9 cellular contexts compared by ENCODE assay signal in the genomic region with DNA sequence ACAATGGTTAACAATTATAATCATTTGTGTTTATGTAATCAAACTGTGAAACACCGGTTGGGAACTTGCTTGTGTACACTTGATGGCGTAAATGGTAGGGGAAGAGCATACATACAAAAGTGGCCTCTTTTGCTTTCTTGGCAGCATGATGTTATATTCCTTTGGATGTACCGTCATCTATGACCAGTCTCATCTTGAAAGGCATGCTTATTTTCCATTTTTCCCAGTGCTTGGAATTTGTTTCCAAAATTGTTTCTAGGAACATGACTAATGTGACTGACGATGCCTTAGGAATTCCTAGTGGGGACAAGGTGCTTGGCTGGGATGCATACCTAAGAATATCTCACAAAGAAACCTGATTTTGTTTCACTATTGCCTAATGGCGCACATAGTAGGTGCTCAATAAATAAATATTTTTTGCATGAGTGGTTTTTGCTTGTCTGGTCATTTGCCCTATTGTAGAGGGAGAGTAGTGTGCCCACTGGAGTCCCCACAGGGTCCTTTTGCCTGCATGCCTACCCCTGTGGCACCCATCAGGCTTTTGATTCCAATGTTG. TPM values are rescaled to one million over a fixed set of nuclear protein-coding genes. Genes with fewer than 3 reads are reported as not detected.
DNase-seq lines count a peak whose midpoint lies in the region; ATAC-seq and TF ChIP-seq lines count a peak whose summit lies in the region.
"Had no signal": no experiment of that assay in that cellular context is flagged by ENCODE, and none has a peak within 500 bp of the region (broad histone marks: within the 10 kb centered on the region; RNA-seq: fewer than 3 reads in every experiment).

No MANE protein-coding gene starts in this region.

- peaks cover 0 to 4% of the 10 kb centered on the region in 2 donors for H3K4me1 ChIP-seq in esophagus (ENCODE audit: control insufficient read depth in 2 of 2, insufficient read depth in 2 of 2, low read length in 1 of 2)
- peaks cover 16 to 20% of the 10 kb centered on the region in 2 donors for H3K4me1 ChIP-seq in gastrocnemius medialis

- no peak for TF ChIP-seq CTCF in gastrocnemius medialis (IDR thresholded peaks at IDR 0.05 in 4 of 5, conservative IDR thresholded peaks at IDR 0.05 in 1 of 5)

- DNase-seq in GM04503 (ENCODE audit: low read depth) (peak; percentile 55), SK-N-MC (ENCODE audit: low read depth, low spot score) (no peak), gastrocnemius medialis (no peak), pons (ENCODE audit: low spot score) (no peak)
- no peak for DNase-seq in effector CD4-positive, alpha-beta T cell
- DNase-seq: activated B cell treated with CpG ODN at 0.5 μM for 24 hours had no signal

- WGBS in esophagus, 2 donors = 63 to 74% methylated on average over 5 of the region's 5 CpGs

- H3K4me3 ChIP-seq in SK-N-MC = no peak overlapping the region
- no peak overlapping the region for H3K4me3 ChIP-seq in esophagus (ENCODE audit: low read depth in 1 of 2, low read length in 2 of 2)
- H3K4me3 ChIP-seq in gastrocnemius medialis = no peak overlapping the region

- no peak for TF ChIP-seq POLR2A in gastrocnemius medialis (IDR thresholded peaks at IDR 0.05)

- H3K27me3 ChIP-seq in esophagus (ENCODE audit: control insufficient read depth in 1 of 2, insufficient read depth in 2 of 2, low read length in 2 of 2) (no peaks in the 10 kb centered on the region), gastrocnemius medialis (no peaks in the 10 kb centered on the region)

- in situ Hi-C loops in gastrocnemius medialis (cut with MboI; ENCODE audit: low sequenced_read_pairs in 4 of 4) = no loop called here

- H3K36me3 ChIP-seq in SK-N-MC (ENCODE audit: insufficient read depth, low read length) (peaks cover 75% of the 10 kb centered on the region), esophagus (ENCODE audit: control insufficient read depth in 2 of 2, insufficient read depth in 2 of 2, low read length in 1 of 2) (peaks cover 7 to 10% of the 10 kb centered on the region in 2 donors), gastrocnemius medialis (peaks cover 0 to 32% of the 10 kb centered on the region in 2 donors)

- H3K27ac ChIP-seq in SK-N-MC (0 out of 2 replicates have a peak overlapping the region, but pooled peaks have one; percentile 50), esophagus (ENCODE audit: low read depth in 2 of 2, low read length in 1 of 2) (peak overlapping the region; percentile 17 to 63), gastrocnemius medialis (peak overlapping the region; percentile 32 to 55 (median 51))

- H3K9me3 ChIP-seq in SK-N-MC (ENCODE audit: low read depth, low read length) (no peaks in the 10 kb centered on the region), esophagus (ENCODE audit: control insufficient read depth in 2 of 2, insufficient read depth in 1 of 2, low read depth in 1 of 2, low read length in 1 of 2) (no peaks in the 10 kb centered on the region), gastrocnemius medialis (no peaks in the 10 kb centered on the region)

- no peak overlapping the region for H3K9ac ChIP-seq in SK-N-MC (ENCODE audit: insufficient read length)

- intact Hi-C loops in gastrocnemius medialis (cut with DNase I; ENCODE audit: low total_unique reads) = no loop called here

- ATAC-seq in gastrocnemius medialis = no peak
- ATAC-seq in HG03095 (IDR thresholded peaks at IDR 0.05; ENCODE audit: unreplicated experiment) = no peak
- ATAC-seq in HG02798 (IDR thresholded peaks at IDR 0.05; ENCODE audit: poor library complexity, unreplicated experiment) = no peak

RNA-seq across cellular contexts. Expression of a gene that starts 45.5 kb away (rescaled TPM):
- 10 to 100 TPM; 17.1 to 53.4 TPM for polyA plus RNA-seq in esophagus
- 10 to 100 TPM; 29.7 to 74.6 (median 46.4) TPM for total RNA-seq in gastrocnemius medialis

RNA-seq across cellular contexts. Expression of a gene that starts 54.9 kb away (rescaled TPM):
- 1 to 10 TPM; 1.4 to 1.8 TPM for polyA plus RNA-seq in esophagus
- total RNA-seq in gastrocnemius medialis = 1 to 10 TPM; 3.4 to 7.6 (median 4.2) TPM
